Comparison of ENCODE assay signal across 28 cellular contexts in the genomic region with DNA sequence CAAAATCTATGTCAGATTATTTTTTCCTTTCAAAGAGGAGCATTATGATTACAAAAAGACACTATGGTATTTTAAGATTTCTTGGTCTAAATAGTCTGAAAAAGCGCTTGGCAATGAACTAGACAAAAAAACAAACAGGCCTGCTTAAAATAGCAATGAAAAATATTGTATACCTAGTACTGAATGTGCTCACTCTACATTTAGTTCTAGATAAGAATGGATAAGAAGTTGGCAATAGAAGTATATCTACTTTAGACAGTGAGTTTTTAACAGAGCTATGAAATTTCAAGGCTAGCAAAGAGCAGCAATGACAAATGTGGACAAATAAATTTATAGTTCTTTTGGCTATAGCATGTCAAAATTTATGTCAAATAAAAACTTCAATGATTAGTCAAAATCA.
"Had no signal": no experiment of that assay in that cellular context is flagged by ENCODE, and none has a peak within 500 bp of the region (broad histone marks: within the 10 kb centered on the region; RNA-seq: fewer than 3 reads in every experiment).

No MANE protein-coding gene starts in this region.

- H3K27me3 Mint-ChIP-seq: activated B cell treated with CpG ODN at 0.5 μM for 24 hours; activated CD4-positive, alpha-beta T cell treated with anti-CD3 and anti-CD28 coated beads, Interleukin-2, amount 10 ng/mL, durations not matched to agents 24 days and 14 days; activated CD8-positive, alpha-beta memory T cell treated with anti-CD3 and anti-CD28 coated beads, Interleukin-2, amount 10 ng/mL, durations not matched to agents 7 days and 5 days; activated naive CD4-positive, alpha-beta T cell treated with anti-CD3 and anti-CD28 coated beads, Interleukin-2, amount 50 U/mL, for 24 hours; activated T-cell treated with anti-CD3 and anti-CD28 coated beads, Interleukin-2, amount 50 U/mL, for 24 hours; brain; T-helper 17 cell had no signal

- H3K9me3 Mint-ChIP-seq: activated naive CD4-positive, alpha-beta T cell treated with anti-CD3 and anti-CD28 coated beads, Interleukin-2, amount 50 U/mL, for 24 hours; activated T-cell treated with anti-CD3 and anti-CD28 coated beads, Interleukin-2, amount 50 U/mL, for 24 hours; activated T-helper 1 cell treated with anti-CD3 and anti-CD28 coated beads, Interleukin-12 subunit alpha, Interleukin-12 subunit beta, Interleukin-2, Interleukin-4 antibody, amounts not matched to agents 30 ng/mL and 10 ng/mL and 1 ng/mL, durations not matched to agents 14 hours and 24 hours and 36 hours had no signal

- H3K27me3 ChIP-seq: MG63, Peyer's patch had no signal

- H3K27ac Mint-ChIP-seq: activated B cell treated with CpG ODN at 0.5 μM for 24 hours; activated CD4-positive, alpha-beta T cell treated with anti-CD3 and anti-CD28 coated beads, Interleukin-2, amount 10 ng/mL, durations not matched to agents 24 days and 14 days; activated CD8-positive, alpha-beta memory T cell treated with anti-CD3 and anti-CD28 coated beads, Interleukin-2, amount 10 ng/mL, durations not matched to agents 7 days and 5 days; activated naive CD4-positive, alpha-beta T cell treated with anti-CD3 and anti-CD28 coated beads, Interleukin-2, amount 50 U/mL, for 24 hours; activated T-cell treated with anti-CD3 and anti-CD28 coated beads, Interleukin-2, amount 50 U/mL, for 24 hours; activated T-helper 1 cell treated with anti-CD3 and anti-CD28 coated beads, Interleukin-12 subunit alpha, Interleukin-12 subunit beta, Interleukin-2, Interleukin-4 antibody, amounts not matched to agents 30 ng/mL and 10 ng/mL and 1 ng/mL, durations not matched to agents 14 hours and 24 hours and 36 hours; brain; T-helper 17 cell had no signal

- H3K9me3 ChIP-seq: MG63, Peyer's patch had no signal

- ATAC-seq: activated CD8-positive, alpha-beta memory T cell treated with anti-CD3 and anti-CD28 coated beads, Interleukin-2, amount 10 ng/mL, durations not matched to agents 7 days and 5 days; T-helper 17 cell had no signal

- DNase-seq: activated B cell treated with CpG ODN at 0.5 μM for 24 hours; activated CD4-positive, alpha-beta T cell treated with anti-CD3 and anti-CD28 coated beads for 1 hour; activated CD4-positive, alpha-beta T cell treated with anti-CD3 and anti-CD28 coated beads, Interleukin-2, amount 10 ng/mL, durations not matched to agents 24 days and 14 days; activated CD4-positive, alpha-beta T cell treated with anti-CD3 and anti-CD28 coated beads, Interleukin-2, amount 50 U/mL, for 48 hours; activated CD8-positive, alpha-beta memory T cell treated with anti-CD3 and anti-CD28 coated beads, Interleukin-2, amount 10 ng/mL, durations not matched to agents 7 days and 5 days; activated effector memory CD4-positive, alpha-beta T cell treated with Interleukin-2 at 50 U/mL for 16 hours; activated naive CD4-positive, alpha-beta T cell; activated T-cell treated with anti-CD3 and anti-CD28 coated beads, Interleukin-2, amount 50 U/mL, for 24 hours; aorta; MG63; MV-4-11; NCI-H1092 treated with DMSO at 0.1 percent for 48 hours; NCI-H1436; NCI-H1694 treated with DMSO at 0.1 percent for 48 hours; NCI-H2029 treated with DMSO at 0.1 percent for 48 hours; NCI-H510A treated with DMSO at 0.1 percent for 48 hours; NCI-H69; NK-92 treated with Interleukin-12 subunit alpha and Interleukin-12 subunit beta, amount 100 ng/mL, for 24 hours; OCI-M1; Peyer's patch; SHP77 treated with DMSO at 0.1 percent for 48 hours; T-helper 17 cell; T1000 had no signal

- H3K4me3 ChIP-seq: MG63, Peyer's patch had no signal

- H3K27ac ChIP-seq: Peyer's patch, RWPE1 had no signal

- H3K4me1 ChIP-seq: Peyer's patch had no signal

- H3K4me3 Mint-ChIP-seq: activated B cell treated with CpG ODN at 0.5 μM for 24 hours; activated CD4-positive, alpha-beta T cell treated with anti-CD3 and anti-CD28 coated beads, Interleukin-2, amount 10 ng/mL, durations not matched to agents 24 days and 14 days; activated CD8-positive, alpha-beta memory T cell treated with anti-CD3 and anti-CD28 coated beads, Interleukin-2, amount 10 ng/mL, durations not matched to agents 7 days and 5 days; activated naive CD4-positive, alpha-beta T cell treated with anti-CD3 and anti-CD28 coated beads, Interleukin-2, amount 50 U/mL, for 24 hours; activated T-cell treated with anti-CD3 and anti-CD28 coated beads, Interleukin-2, amount 50 U/mL, for 24 hours; activated T-helper 1 cell treated with anti-CD3 and anti-CD28 coated beads, Interleukin-12 subunit alpha, Interleukin-12 subunit beta, Interleukin-2, Interleukin-4 antibody, amounts not matched to agents 30 ng/mL and 10 ng/mL and 1 ng/mL, durations not matched to agents 14 hours and 24 hours and 36 hours; brain; T-helper 17 cell had no signal

- FAIRE-seq: TTC549 had no signal

- H3K4me1 Mint-ChIP-seq: activated B cell treated with CpG ODN at 0.5 μM for 24 hours; activated CD4-positive, alpha-beta T cell treated with anti-CD3 and anti-CD28 coated beads, Interleukin-2, amount 10 ng/mL, durations not matched to agents 24 days and 14 days; activated CD8-positive, alpha-beta memory T cell treated with anti-CD3 and anti-CD28 coated beads, Interleukin-2, amount 10 ng/mL, durations not matched to agents 7 days and 5 days; activated naive CD4-positive, alpha-beta T cell treated with anti-CD3 and anti-CD28 coated beads, Interleukin-2, amount 50 U/mL, for 24 hours; brain; T-helper 17 cell had no signal
